In genomic region chr6:98946877-98947410, GRCh38 we compare ENCODE assay signal across 8 cellular contexts. TPM values are rescaled to one million over a fixed set of nuclear protein-coding genes. Genes with fewer than 3 reads are reported as not detected.
A peak's percentile ranks its signal among the peaks of the same experiment; 100 is the strongest.
DNase-seq lines count a peak whose midpoint lies in the region; ATAC-seq and TF ChIP-seq lines count a peak whose summit lies in the region.

No MANE protein-coding gene starts in this region.

- H3K4me1 ChIP-seq in BE2C (peaks cover 8% of the 10 kb centered on the region; the same call in 1 of the 2 replicates), Panc1 (ENCODE audit: control insufficient read depth, insufficient read depth, low read length) (peaks cover 19% of the 10 kb centered on the region), rectal smooth muscle tissue (ENCODE audit: control insufficient read depth, insufficient read depth, low read length) (peaks cover 7% of the 10 kb centered on the region)

- H3K9ac ChIP-seq in rectal smooth muscle tissue (ENCODE audit: low read length): peak overlapping the region; percentile 75

- H3K27ac ChIP-seq in Panc1 (ENCODE audit: low read length): peak overlapping the region; percentile 86
- peak overlapping the region; percentile 86 for H3K27ac ChIP-seq in rectal smooth muscle tissue (ENCODE audit: low read depth, low read length)

- BruUV-seq in Panc1 (replicated peaks; lab: Mats Ljungman, UMichigan): no TSS peak

- ATAC-seq in GM19372 (IDR thresholded peaks at IDR 0.05; ENCODE audit: low read depth, unreplicated experiment) (peak; percentile 21), HG03432 (IDR thresholded peaks at IDR 0.05; ENCODE audit: unreplicated experiment) (peak; percentile 25), Panc1 (no peak), left cardiac atrium (no peak)

- in situ Hi-C loops in Panc1 (cut with HindIII; ENCODE audit: low pct_unique_long_range_greater_than_20kb, low sequenced_read_pairs): no loop called here

- H3K27me3 ChIP-seq in BE2C (no peaks in the 10 kb centered on the region), Panc1 (ENCODE audit: control insufficient read depth, insufficient read depth, low read length) (no peaks in the 10 kb centered on the region), rectal smooth muscle tissue (ENCODE audit: control insufficient read depth, insufficient read depth, low read length) (no peaks in the 10 kb centered on the region)

- DNase-seq in BE2C (peak; percentile 36), Panc1 (ENCODE audit: low read depth, low spot score) (no peak), left cardiac atrium (peak; percentile 25), dedifferentiated amniotic fluid mesenchymal stem cell (ENCODE audit: extremely low spot score) (no peak)
- DNase-seq in activated naive CD4-positive, alpha-beta T cell treated with Interleukin-2 at 50 U/mL for 16 hours: peak; percentile 38

- POLR2A ChIA-PET in Panc1 (lab: Charles Lee): no interaction called here

- H3K4me3 ChIP-seq in BE2C (ENCODE audit: low read depth, low read length) (peak overlapping the region; percentile 85), Panc1 (ENCODE audit: low read depth in 2 of 2, low read length in 2 of 2) (peak overlapping the region; percentile 69 to 85), rectal smooth muscle tissue (ENCODE audit: low read length) (peak overlapping the region; percentile 88)

- intact Hi-C loops in Panc1 (cut with micrococcal nuclease; ENCODE audit: unreplicated experiment): no loop called here
- intact Hi-C loops in left cardiac atrium (cut with DNase I): no loop called here

- TF ChIP-seq CTCF in BE2C (IDR thresholded peaks at IDR 0.05; ENCODE audit: low read depth, low read length) (no peak), Panc1 (IDR thresholded peaks at IDR 0.05) (no peak)

- no peaks in the 10 kb centered on the region for H3K9me3 ChIP-seq in BE2C
- peaks cover 7% of the 10 kb centered on the region; the same call in 1 of the 2 replicates for H3K9me3 ChIP-seq in Panc1 (ENCODE audit: control insufficient read depth, insufficient read depth, low read depth, low read length)

- no peaks in the 10 kb centered on the region for H3K36me3 ChIP-seq in BE2C
- no peaks in the 10 kb centered on the region; the same call in 1 of the 2 replicates for H3K36me3 ChIP-seq in Panc1 (ENCODE audit: control insufficient read depth, insufficient read depth, low read length)
- no peaks in the 10 kb centered on the region for H3K36me3 ChIP-seq in rectal smooth muscle tissue (ENCODE audit: control insufficient read depth, insufficient read depth, low read length)

- CTCF ChIA-PET in Panc1 (lab: Charles Lee): no interaction called here

RNA-seq across cellular contexts. Expression of gene FBXL4, which starts 0.8 kb away (rescaled TPM):
- polyA plus RNA-seq in BE2C (2012; ENCODE audit: insufficient read depth, insufficient read length, low read depth): 2.1 TPM
- 11.5 TPM for total RNA-seq in Panc1 (2021; ENCODE audit: unreplicated experiment)
- polyA plus RNA-seq in Panc1 (2012; ENCODE audit: insufficient read length): 5.1 TPM
- 10 to 100 TPM; 13.6 to 18.7 TPM for total RNA-seq in left cardiac atrium

Comparison
In these comparisons a context has a peak if more than half of its experiments do, and no peak if none do; other contexts are left out.
1. DNase-seq: peak in BE2C (single experiment), activated naive CD4-positive, alpha-beta T cell treated with Interleukin-2 at 50 U/mL for 16 hours (single experiment) and left cardiac atrium (single experiment); none in Panc1 (single experiment) and dedifferentiated amniotic fluid mesenchymal stem cell (single experiment).
2. ATAC-seq: peak in GM19372 (single experiment) and HG03432 (single experiment); none in Panc1 (single experiment) and left cardiac atrium (0 of 2).
3. Peak in every context shown above with its lines, with median percentiles within 50 percentile points of each other: H3K4me3 ChIP-seq.